In genomic region chr1:96842215-96842614, GRCh38 we compare ENCODE assay signal across 18 cellular contexts.
DNase-seq lines count a peak whose midpoint lies in the region; ATAC-seq and TF ChIP-seq lines count a peak whose summit lies in the region.
"Had no signal": no experiment of that assay in that cellular context is flagged by ENCODE, and none has a peak within 500 bp of the region (broad histone marks: within the 10 kb centered on the region; RNA-seq: fewer than 3 reads in every experiment).

No MANE protein-coding gene starts in this region.

- dilution Hi-C loops in IMR-90 (cut with HindIII; ENCODE audit: low sequenced_read_pairs, unreplicated experiment), result no loop called here

- H4K8ac ChIP-seq in IMR-90 (ENCODE audit: low read depth in 2 of 2, low read length in 2 of 2), result no peak overlapping the region

- H4K20me1 ChIP-seq in IMR-90 (ENCODE audit: insufficient read depth, low read length), result no peaks in the 10 kb centered on the region

- peak; percentile 14 for DNase-seq in AG10803 (ENCODE audit: low read depth)
- peak; percentile 20 for DNase-seq in IMR-90
- peak; percentile 20 for DNase-seq in SK-MEL-5 (ENCODE audit: low read depth, low spot score)
- DNase-seq in fibroblast of pulmonary artery (ENCODE audit: low read depth), result peak; percentile 46
- no peak for DNase-seq in EL
- no peak for DNase-seq in stimulated activated CD8-positive, alpha-beta memory T cell treated with anti-CD3 and anti-CD28 coated beads, Interleukin-4, amount 100 ng/mL, for 48 hours
- DNase-seq: activated CD4-positive, alpha-beta T cell treated with anti-CD3 and anti-CD28 coated beads for 4 hours; activated T-cell treated with anti-CD3 and anti-CD28 coated beads, Interleukin-2, amount 50 U/mL, for 4 hours; amygdala; DND-41; left ventricle myocardium superior; NCI-H187 treated with DMSO at 0.1 percent for 48 hours; NCI-H69; nephron progenitor cell; sigmoid colon had no signal

- no peak overlapping the region for H3K4ac ChIP-seq in IMR-90 (ENCODE audit: low read depth, low read length)

- H2AFZ ChIP-seq in IMR-90 (replicated peaks; ENCODE audit: low read length, poor library complexity), result no peak overlapping the region

- no peak for ATAC-seq in IMR-90 (ENCODE audit: low read depth)
- no peak for ATAC-seq in GM18907 (IDR thresholded peaks at IDR 0.05; ENCODE audit: unreplicated experiment)
- no peak for ATAC-seq in GM21717 (IDR thresholded peaks at IDR 0.05; ENCODE audit: unreplicated experiment)
- ATAC-seq: activated T-cell treated with anti-CD3 and anti-CD28 coated beads, Interleukin-2, amount 50 U/mL, for 4 hours; left ventricle myocardium superior had no signal

- H2BK15ac ChIP-seq in IMR-90 (ENCODE audit: low read depth, low read length), result no peak overlapping the region

- H2BK120ac ChIP-seq in IMR-90 (ENCODE audit: low read depth, low read length), result no peak overlapping the region

- no peak overlapping the region for H3K9ac ChIP-seq in IMR-90 (ENCODE audit: low read depth, low read length)

- no peak for TF ChIP-seq POLR2A in IMR-90 (IDR thresholded peaks at IDR 0.05; ENCODE audit: low read depth, low read length)

- no peaks in the 10 kb centered on the region for H3K9me1 ChIP-seq in IMR-90 (ENCODE audit: insufficient read depth, low read length)

- H2BK5ac ChIP-seq in IMR-90 (ENCODE audit: low read depth, low read length, poor library complexity, severe bottlenecking), result no peak overlapping the region

- H3K23ac ChIP-seq in IMR-90 (ENCODE audit: low read depth, low read length), result no peak overlapping the region

- POLR2A ChIA-PET in IMR-90 (lab: Charles Lee; ENCODE audit: unreplicated experiment), result no interaction called here

- TF ChIP-seq CTCF in AG10803 (conservative IDR thresholded peaks at IDR 0.05; ENCODE audit: low read length) (peak; percentile 35), IMR-90 (conservative IDR thresholded peaks at IDR 0.05; ENCODE audit: low read depth, low read length) (peak; percentile 45), fibroblast of pulmonary artery (IDR thresholded peaks at IDR 0.05; ENCODE audit: low read length, missing control alignments) (peak; percentile 50)

- H4K91ac ChIP-seq in IMR-90 (ENCODE audit: insufficient read depth, low read depth, low read length), result no peak overlapping the region

- in situ Hi-C loops in IMR-90 (cut with MboI; ENCODE audit: low sequenced_read_pairs) (no loop called here), SK-MEL-5 (cut with HindIII; ENCODE audit: low pct_unique_long_range_greater_than_20kb, low sequenced_read_pairs) (no loop called here)

- CTCF ChIA-PET in IMR-90 (lab: Yijun Ruan, JAX), result no interaction called here

- H3K9me3 ChIP-seq in IMR-90 (ENCODE audit: control insufficient read depth, insufficient read depth, low read length), result no peaks in the 10 kb centered on the region
- H3K9me3 ChIP-seq: HAP-1, sigmoid colon had no signal

- peaks cover 2% of the 10 kb centered on the region; the same call in 1 of the 2 replicates for H3K4me1 ChIP-seq in IMR-90 (ENCODE audit: control insufficient read depth, insufficient read depth, low read length)
- H3K4me1 ChIP-seq: HAP-1 had no signal

- no peak overlapping the region for H3K4me3 ChIP-seq in AG10803 (ENCODE audit: low read length)
- H3K4me3 ChIP-seq in IMR-90 (ENCODE audit: insufficient read depth, low read depth, low read length), result no peak overlapping the region
- H3K4me3 ChIP-seq in fibroblast of pulmonary artery (replicated peaks; ENCODE audit: low read depth, low read length), result no peak overlapping the region
- H3K4me3 ChIP-seq: HAP-1, sigmoid colon had no signal

- no peak overlapping the region for H3K56ac ChIP-seq in IMR-90 (ENCODE audit: extremely low read depth, insufficient read depth, low read length)

- peak; percentile 48 for TF ChIP-seq RAD21 in IMR-90 (IDR thresholded peaks at IDR 0.05; ENCODE audit: low read length)

- no peak overlapping the region for H3K27ac ChIP-seq in IMR-90 (ENCODE audit: insufficient read depth, low read length)
- H3K27ac ChIP-seq: sigmoid colon had no signal

- H2AK5ac ChIP-seq in IMR-90 (ENCODE audit: low read depth, low read length), result no peak overlapping the region

- no peaks in the 10 kb centered on the region for H3K36me3 ChIP-seq in IMR-90 (ENCODE audit: control insufficient read depth, insufficient read depth, low read length)
- H3K36me3 ChIP-seq: HAP-1, sigmoid colon had no signal

- intact Hi-C loops in IMR-90 (cut with micrococcal nuclease), result loop anchor here (5.0 kb wide), 1 partner anchor 605 kb away; no protein-coding TSS in a partner anchor

- H4K5ac ChIP-seq in IMR-90 (ENCODE audit: low read depth, low read length), result no peak overlapping the region

- no peak overlapping the region for H3K18ac ChIP-seq in IMR-90 (ENCODE audit: low read depth, low read length)

- H3K14ac ChIP-seq in IMR-90 (replicated peaks; ENCODE audit: low read depth, low read length), result no peak overlapping the region

- no peak overlapping the region for H2AK9ac ChIP-seq in IMR-90 (replicated peaks; ENCODE audit: low read depth, low read length, poor library complexity)

- H3K79me1 ChIP-seq in IMR-90 (ENCODE audit: low read depth in 1 of 2, low read length in 2 of 2), result no peaks in the 10 kb centered on the region

- no TSS peak for BruUV-seq in IMR-90 (replicated peaks; lab: Mats Ljungman, UMichigan)

- no peak overlapping the region for H3K4me2 ChIP-seq in IMR-90 (ENCODE audit: low read depth, low read length)

- no peaks in the 10 kb centered on the region for H3K27me3 ChIP-seq in IMR-90 (ENCODE audit: control insufficient read depth, insufficient read depth, low read length)
- H3K27me3 ChIP-seq: sigmoid colon had no signal

- no peak overlapping the region for H2BK20ac ChIP-seq in IMR-90 (ENCODE audit: low read depth, low read length)

TF ChIP-seq in IMR-90, 13 proteins besides CTCF, POLR2A, EP300 and RAD21:
- TF ChIP-seq MAZ (IDR thresholded peaks at IDR 0.05; ENCODE audit: borderline replicate concordance, low read depth, low read length), result no peak
- TF ChIP-seq SMC3 (IDR thresholded peaks at IDR 0.05; ENCODE audit: low read depth, low read length), result peak; percentile 35
TF ChIP-seq in IMR-90: peak in this region for 1.

Comparison
In these comparisons a context has a peak if more than half of its experiments do, and no peak if none do; other contexts are left out.
1. DNase-seq: peak in AG10803 (single experiment), IMR-90 (single experiment), SK-MEL-5 (single experiment) and fibroblast of pulmonary artery (single experiment); none in EL (single experiment) and stimulated activated CD8-positive, alpha-beta memory T cell treated with anti-CD3 and anti-CD28 coated beads, Interleukin-4, amount 100 ng/mL, for 48 hours (single experiment).
2. Peak in every context shown above with its lines, with median percentiles within 50 percentile points of each other: CTCF ChIP-seq.